Comparison of ENCODE assay signal across 35 cellular contexts in genomic region chr19:30112666-30113065, GRCh38.
"Had no signal": no experiment of that assay in that cellular context is flagged by ENCODE, and none has a peak within 500 bp of the region (broad histone marks: within the 10 kb centered on the region; RNA-seq: fewer than 3 reads in every experiment).

No MANE protein-coding gene starts in this region.

- H3K4me1 ChIP-seq: adrenal gland, ascending aorta had no signal

- FAIRE-seq: bronchial epithelial cell, TTC549 had no signal

- H3K27me3 ChIP-seq: adrenal gland, ascending aorta, cardiac muscle cell had no signal

- H3K36me3 ChIP-seq: adrenal gland, ascending aorta, cardiac muscle cell, WERI-Rb-1 had no signal

- H3K27ac ChIP-seq: adrenal gland, ascending aorta, cardiac muscle cell, WERI-Rb-1 had no signal

- DNase-seq: activated CD4-positive, alpha-beta memory T cell treated with anti-CD3 and anti-CD28 coated beads for 36 hours; activated CD4-positive, alpha-beta T cell treated with anti-CD3 and anti-CD28 coated beads for 4 hours; activated CD4-positive, alpha-beta T cell treated with anti-CD3 and anti-CD28 coated beads, Interleukin-2, amount 10 ng/mL, durations not matched to agents 24 days and 14 days; activated CD4-positive, alpha-beta T cell treated with anti-CD3 and anti-CD28 coated beads, Interleukin-2, amount 50 U/mL, for 1 hour; activated CD4-positive, alpha-beta T cell treated with anti-CD3 and anti-CD28 coated beads, Interleukin-2, amount 50 U/mL, for 4 hours; activated CD4-positive, CD25-positive, alpha-beta regulatory T cell treated with anti-CD3 and anti-CD28 coated beads, Interleukin-2, amount 50 U/mL, for 72 hours; activated CD8-positive, alpha-beta memory T cell treated with anti-CD3 and anti-CD28 coated beads, Interleukin-2, amount 50 U/mL, for 4 hours; activated CD8-positive, alpha-beta T cell treated with anti-CD3 and anti-CD28 coated beads for 36 hours; activated effector memory CD4-positive, alpha-beta T cell treated with anti-CD3 and anti-CD28 coated beads, Interleukin-2, amount 50 U/mL, for 16 hours; activated gamma-delta T cell treated with Interleukin-2 at 50 U/mL for 16 hours; activated naive CD4-positive, alpha-beta T cell; activated naive CD4-positive, alpha-beta T cell treated with anti-CD3 and anti-CD28 coated beads for 36 hours; activated naive CD4-positive, alpha-beta T cell treated with anti-CD3 and anti-CD28 coated beads, Interleukin-2, amount 50 U/mL, for 16 hours; activated naive CD8-positive, alpha-beta T cell treated with anti-CD3 and anti-CD28 coated beads for 36 hours; activated T-cell treated with anti-CD3 and anti-CD28 coated beads for 4 hours; activated T-cell treated with anti-CD3 and anti-CD28 coated beads, Interleukin-2, amount 50 U/mL, for 1 hour; activated T-cell treated with anti-CD3 and anti-CD28 coated beads, Interleukin-2, amount 50 U/mL, for 4 hours; activated T-cell treated with anti-CD3 and anti-CD28 coated beads, Interleukin-2, amount 50 U/mL, for 72 hours; adrenal gland; amniotic stem cell; anterior cingulate cortex; caudate nucleus; cerebellar nuclear complex; SW 1271; T-helper 1 cell; T-helper 2 cell; T-helper 9 cell; WERI-Rb-1 had no signal

- ATAC-seq: activated CD8-positive, alpha-beta T cell treated with anti-CD3 and anti-CD28 coated beads for 36 hours; activated naive CD4-positive, alpha-beta T cell treated with anti-CD3 and anti-CD28 coated beads, Interleukin-2, amount 50 U/mL, for 72 hours; activated T-cell treated with anti-CD3 and anti-CD28 coated beads, Interleukin-2, amount 50 U/mL, for 4 hours; activated T-cell treated with anti-CD3 and anti-CD28 coated beads, Interleukin-2, amount 50 U/mL, for 72 hours; activated T-helper 17 cell treated with anti-CD3 and anti-CD28 coated beads, Interleukin-2, amount 50 U/mL, for 72 hours; WTC11 had no signal

- H3K9me3 ChIP-seq: adrenal gland, ascending aorta had no signal

- H3K4me3 ChIP-seq: adrenal gland, ascending aorta, cardiac muscle cell had no signal
